In the genomic region with DNA sequence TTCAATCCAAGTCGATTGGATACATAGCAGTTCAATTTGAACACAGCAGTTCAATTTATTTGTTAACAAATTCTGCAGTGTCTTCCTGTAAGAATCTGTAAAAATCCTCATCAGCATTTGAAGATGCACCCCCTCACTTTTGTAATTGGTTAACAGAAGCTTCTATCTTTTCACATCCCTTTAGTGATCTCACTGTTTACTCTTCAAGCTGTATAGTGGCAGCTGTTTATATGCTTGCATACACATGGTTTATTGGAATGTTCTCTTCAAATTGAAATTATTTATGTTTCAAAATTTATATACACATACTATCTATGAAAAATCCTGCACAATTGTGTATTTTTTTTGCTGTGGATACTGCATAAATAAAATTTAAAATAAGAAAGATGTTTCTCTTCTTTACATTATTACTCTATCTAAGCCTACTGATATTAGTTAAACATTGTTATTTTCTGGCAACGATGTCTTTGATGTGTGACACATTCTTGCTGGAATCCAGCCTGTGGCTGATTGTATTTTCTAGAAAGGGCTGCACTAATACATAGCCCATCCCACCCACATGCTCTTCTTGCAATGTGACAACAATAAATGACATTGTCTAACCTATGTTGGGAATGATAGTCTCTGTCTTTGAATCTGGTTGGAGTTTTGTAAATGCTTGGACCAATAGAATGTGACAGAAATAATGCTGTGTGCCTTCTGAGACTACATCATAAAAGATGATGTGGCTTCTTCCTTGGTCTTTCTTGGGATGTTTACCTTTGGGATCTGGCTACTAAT, we compare ENCODE assay signal across 24 cellular contexts.
"Had no signal": no experiment of that assay in that cellular context is flagged by ENCODE, and none has a peak within 500 bp of the region (broad histone marks: within the 10 kb centered on the region; RNA-seq: fewer than 3 reads in every experiment).

No MANE protein-coding gene starts in this region.

- H3K27ac Mint-ChIP-seq: endodermal cell; memory B cell; natural killer cell treated with Interleukin-12 subunit alpha and Interleukin-12 subunit beta and Interleukin-15 and Interleukin-18, amount 100 ng/mL, for 72 hours had no signal

- H3K4me1 Mint-ChIP-seq: memory B cell had no signal

- ATAC-seq: gastroesophageal sphincter; left cardiac atrium; lower lobe of right lung; natural killer cell treated with Interleukin-12 subunit alpha and Interleukin-12 subunit beta and Interleukin-15 and Interleukin-18, amount 100 ng/mL, for 72 hours; psoas muscle; sciatic nerve had no signal

- H2AFZ ChIP-seq: hepatocyte had no signal

- H3K79me2 ChIP-seq: hepatocyte had no signal

- H3K9me3 Mint-ChIP-seq: endodermal cell had no signal

- H3K9me3 ChIP-seq: gastroesophageal sphincter, left ventricle myocardium inferior, lower lobe of right lung, neutrophil, psoas muscle, stomach, thoracic aorta, transverse colon had no signal

- H3K36me3 Mint-ChIP-seq: memory B cell; natural killer cell treated with Interleukin-12 subunit alpha and Interleukin-12 subunit beta and Interleukin-15 and Interleukin-18, amount 100 ng/mL, for 72 hours had no signal

- H3K27me3 ChIP-seq: gastroesophageal sphincter, hepatocyte, neutrophil, stomach, transverse colon had no signal

- H3K27ac ChIP-seq: coronary artery, gastroesophageal sphincter, hepatocyte, left ventricle myocardium inferior, lower lobe of right lung, neutrophil, psoas muscle, skin epidermis, stomach, thoracic aorta, transverse colon had no signal

- H3K27me3 Mint-ChIP-seq: memory B cell; natural killer cell treated with Interleukin-12 subunit alpha and Interleukin-12 subunit beta and Interleukin-15 and Interleukin-18, amount 100 ng/mL, for 72 hours had no signal

- H3K4me1 ChIP-seq: gastroesophageal sphincter, left ventricle myocardium inferior, lower lobe of right lung, psoas muscle, stomach, transverse colon had no signal

- H3K4me3 ChIP-seq: coronary artery, gastroesophageal sphincter, hepatocyte, left ventricle myocardium inferior, lower lobe of right lung, psoas muscle, skin epidermis, stomach, thoracic aorta, transverse colon had no signal

- H3K4me2 ChIP-seq: hepatocyte had no signal

- H3K4me3 Mint-ChIP-seq: endodermal cell; memory B cell; natural killer cell treated with Interleukin-12 subunit alpha and Interleukin-12 subunit beta and Interleukin-15 and Interleukin-18, amount 100 ng/mL, for 72 hours had no signal

- DNase-seq: effector CD4-positive, alpha-beta T cell; endodermal cell; erythroblast; head of caudate nucleus; kidney; left cardiac atrium; left ventricle myocardium inferior; lower lobe of right lung; midbrain; psoas muscle; stimulated activated CD4-positive, alpha-beta T cell treated with anti-CD3 and anti-CD28 coated beads, Interleukin-12 subunit alpha, Interleukin-12 subunit beta, amount 100 ng/mL, for 4 hours; stimulated activated naive CD4-positive, alpha-beta T cell; stomach; substantia nigra; transverse colon had no signal

- H3K36me3 ChIP-seq: gastroesophageal sphincter, left ventricle myocardium inferior, lower lobe of right lung, neutrophil, stomach, thoracic aorta, transverse colon had no signal
